32 cellular contexts compared by ENCODE assay signal in the genomic region with DNA sequence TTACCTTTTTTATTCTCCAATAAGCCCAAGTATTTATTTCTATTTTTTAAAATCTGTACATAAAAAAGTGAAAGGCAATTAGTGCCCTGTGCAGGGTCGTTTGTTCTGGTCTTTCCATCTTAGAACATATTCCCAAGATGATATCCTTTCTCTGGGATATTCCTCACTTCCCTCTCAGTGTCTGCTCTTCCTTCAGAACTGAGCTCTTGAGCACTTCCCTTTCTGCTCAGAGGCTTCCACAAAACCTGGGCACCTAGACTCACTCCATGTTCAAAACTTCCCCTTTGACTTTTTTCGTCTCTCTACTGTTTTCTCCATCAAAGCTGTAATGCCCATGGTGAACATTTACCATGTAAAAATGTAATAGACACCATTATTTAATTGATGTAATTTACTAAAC.
"Had no signal": no experiment of that assay in that cellular context is flagged by ENCODE, and none has a peak within 500 bp of the region (broad histone marks: within the 10 kb centered on the region; RNA-seq: fewer than 3 reads in every experiment).

No MANE protein-coding gene starts in this region.

- FAIRE-seq: endometrium, endothelial cell of umbilical vein had no signal

- H3K27ac ChIP-seq: ascending aorta, breast epithelium, cardiac muscle cell, colonic mucosa, epithelial cell of prostate, esophagus squamous epithelium, gastroesophageal sphincter, heart right ventricle, VCaP had no signal

- H3K27me3 ChIP-seq: ascending aorta, breast epithelium, cardiac muscle cell, colonic mucosa, gastroesophageal sphincter, heart right ventricle had no signal

- H3K9me3 ChIP-seq: breast epithelium, colonic mucosa, esophagus squamous epithelium had no signal

- H3K4me1 ChIP-seq: ascending aorta, breast epithelium, colonic mucosa, esophagus squamous epithelium, gastroesophageal sphincter had no signal

- ATAC-seq: activated naive CD4-positive, alpha-beta T cell treated with anti-CD3 and anti-CD28 coated beads, Interleukin-2, amount 50 U/mL, for 72 hours; activated T-cell treated with anti-CD3 and anti-CD28 coated beads, Interleukin-2, amount 50 U/mL, for 72 hours; gastroesophageal sphincter; heart right ventricle; T-helper 17 cell; WTC11 had no signal

- H3K36me3 ChIP-seq: ascending aorta, breast epithelium, cardiac muscle cell, colonic mucosa, esophagus squamous epithelium, gastroesophageal sphincter, heart right ventricle had no signal

- DNase-seq: activated CD4-positive, alpha-beta memory T cell treated with anti-CD3 and anti-CD28 coated beads, Interleukin-2, amount 10 ng/mL, durations not matched to agents 7 days and 5 days; activated CD4-positive, alpha-beta T cell treated with anti-CD3 and anti-CD28 coated beads for 1 hour; activated CD4-positive, alpha-beta T cell treated with anti-CD3 and anti-CD28 coated beads for 4 hours; activated CD4-positive, alpha-beta T cell treated with anti-CD3 and anti-CD28 coated beads, Interleukin-2, amount 10 ng/mL, durations not matched to agents 7 days and 5 days; activated CD4-positive, alpha-beta T cell treated with anti-CD3 and anti-CD28 coated beads, Interleukin-2, amount 50 U/mL, for 4 hours; activated CD8-positive, alpha-beta memory T cell treated with anti-CD3 and anti-CD28 coated beads, Interleukin-2, amount 50 U/mL, for 48 hours; activated gamma-delta T cell; activated naive CD4-positive, alpha-beta T cell; activated naive CD4-positive, alpha-beta T cell treated with anti-CD3 and anti-CD28 coated beads, Interleukin-2, amount 10 ng/mL, durations not matched to agents 7 days and 5 days; activated naive CD8-positive, alpha-beta T cell treated with anti-CD3 and anti-CD28 coated beads, Interleukin-2, amount 10 ng/mL, durations not matched to agents 7 days and 5 days; activated T-cell treated with anti-CD3 and anti-CD28 coated beads for 4 hours; activated T-cell treated with anti-CD3 and anti-CD28 coated beads, Interleukin-2, amount 50 U/mL, for 24 hours; activated T-cell treated with anti-CD3 and anti-CD28 coated beads, Interleukin-2, amount 50 U/mL, for 72 hours; central memory CD4-positive, alpha-beta T cell; cerebellar nuclear complex; colonic mucosa; effector CD8-positive, alpha-beta T cell; esophagus squamous epithelium; foreskin melanocyte; heart right ventricle; T-helper 17 cell; T1000 had no signal

- H3K4me3 ChIP-seq: ascending aorta, breast epithelium, cardiac muscle cell, colonic mucosa, esophagus squamous epithelium, gastroesophageal sphincter, heart right ventricle had no signal
